9 cellular contexts compared by ENCODE assay signal in genomic region chr16:24838554-24839266, GRCh38. TPM values are rescaled to one million over a fixed set of nuclear protein-coding genes. Genes with fewer than 3 reads are reported as not detected.
A peak's percentile ranks its signal among the peaks of the same experiment; 100 is the strongest.
DNase-seq lines count a peak whose midpoint lies in the region; TF ChIP-seq lines count a peak whose summit lies in the region.
"Had no signal": no experiment of that assay in that cellular context is flagged by ENCODE, and none has a peak within 500 bp of the region (broad histone marks: within the 10 kb centered on the region; RNA-seq: fewer than 3 reads in every experiment).

No MANE protein-coding gene starts in this region.

- peak overlapping the region; percentile 78 for H3K27ac ChIP-seq in ACC112 (ENCODE audit: low read depth, low read length)

- H3K36me3 ChIP-seq in ACC112 (ENCODE audit: insufficient read depth, low read length) = no peaks in the 10 kb centered on the region

- no peak overlapping the region for H3K4me3 Mint-ChIP-seq in dendritic cell treated with granulocyte-macrophage colony-stimulating factor and Interleukin-4, amounts not matched to agents 40 ng/mL and 50 ng/mL, for 4 days
- H3K4me3 Mint-ChIP-seq: CD8-positive, alpha-beta memory T cell had no signal

- H3K36me3 Mint-ChIP-seq in dendritic cell treated with granulocyte-macrophage colony-stimulating factor and Interleukin-4, amounts not matched to agents 40 ng/mL and 50 ng/mL, for 4 days (ENCODE audit: low read depth) = peaks cover 8% of the 10 kb centered on the region

- peaks cover 15% of the 10 kb centered on the region for H3K4me1 Mint-ChIP-seq in dendritic cell treated with granulocyte-macrophage colony-stimulating factor and Interleukin-4, amounts not matched to agents 40 ng/mL and 50 ng/mL, for 4 days (ENCODE audit: low read depth)

- H3K9me3 Mint-ChIP-seq in dendritic cell treated with granulocyte-macrophage colony-stimulating factor and Interleukin-4, amounts not matched to agents 40 ng/mL and 50 ng/mL, for 4 days = no peaks in the 10 kb centered on the region
- H3K9me3 Mint-ChIP-seq: CD8-positive, alpha-beta memory T cell had no signal

- H3K79me2 ChIP-seq in ACC112 (ENCODE audit: control insufficient read depth, insufficient read depth, low read length, unreplicated experiment) = no peaks in the 10 kb centered on the region

- peaks cover 12% of the 10 kb centered on the region for H3K4me1 ChIP-seq in ACC112 (ENCODE audit: control insufficient read depth, insufficient read depth, low read length, unreplicated experiment)

- no peaks in the 10 kb centered on the region for H3K27me3 ChIP-seq in ACC112 (ENCODE audit: insufficient read depth, low read length)

- H3K4me3 ChIP-seq in ACC112 (ENCODE audit: low read depth, low read length) = peak overlapping the region; percentile 55; the same call in 1 of the 2 replicates

- TF ChIP-seq CTCF in GM10266 (IDR thresholded peaks at IDR 0.05; ENCODE audit: control insufficient read depth, insufficient read depth, low read depth, missing control alignments) = no peak

- peak overlapping the region; percentile 63 for H2AFZ ChIP-seq in ACC112 (ENCODE audit: low read length, unreplicated experiment)

- no peaks in the 10 kb centered on the region for H3K27me3 Mint-ChIP-seq in dendritic cell treated with granulocyte-macrophage colony-stimulating factor and Interleukin-4, amounts not matched to agents 40 ng/mL and 50 ng/mL, for 4 days

- intact Hi-C loops in dendritic cell treated with granulocyte-macrophage colony-stimulating factor and Interleukin-4, amounts not matched to agents 40 ng/mL and 50 ng/mL, for 4 days (cut with micrococcal nuclease) = no loop called here

- DNase-seq in NCI-H460 (ENCODE audit: extremely low read depth, low read depth) (peak; percentile 33), lung microvascular endothelial cell (ENCODE audit: low read depth in 2 of 2) (peak; percentile 49 to 54), NCI-H2196 treated with DMSO at 0.1 percent for 48 hours (lab: John Stamatoyannopoulos, UW; ENCODE audit: unreplicated experiment) (no peak), NCI-H187 treated with DMSO at 0.1 percent for 48 hours (lab: John Stamatoyannopoulos, UW) (no peak), GM10266 (ENCODE audit: extremely low spot score) (no peak), HK-2 (ENCODE audit: unreplicated experiment) (no peak)
- DNase-seq: CD8-positive, alpha-beta memory T cell had no signal

- H3K27ac Mint-ChIP-seq in dendritic cell treated with granulocyte-macrophage colony-stimulating factor and Interleukin-4, amounts not matched to agents 40 ng/mL and 50 ng/mL, for 4 days = peak overlapping the region; percentile 31

RNA-seq across cellular contexts. Expression of gene SLC5A11, which starts 7.1 kb away (rescaled TPM):
- total RNA-seq in NCI-H460 (2014; rRNA removed; shearing (Covaris generic)) = not detected in 2 replicates
- polyA plus RNA-seq in NCI-H460 (2014; cell fraction: nucleus; rRNA removed) = 0.17 TPM in 1 of 2 replicates, not detected in the other
- not detected in 2 replicates for total RNA-seq in lung microvascular endothelial cell
- polyA plus RNA-seq: CD8-positive, alpha-beta memory T cell had no signal

Comparison
In these comparisons a context has a peak if more than half of its experiments do, and no peak if none do; other contexts are left out.
1. DNase-seq: peak in NCI-H460 (single experiment) and lung microvascular endothelial cell (2 of 2); none in NCI-H2196 treated with DMSO at 0.1 percent for 48 hours (single experiment), NCI-H187 treated with DMSO at 0.1 percent for 48 hours (single experiment), GM10266 (single experiment) and HK-2 (single experiment).